Comparison of ENCODE assay signal across 8 cellular contexts in genomic region chr12:48925218-48925871, GRCh38. TPM values are rescaled to one million over a fixed set of nuclear protein-coding genes. Genes with fewer than 3 reads are reported as not detected.
A peak's percentile ranks its signal among the peaks of the same experiment; 100 is the strongest.
DNase-seq lines count a peak whose midpoint lies in the region; ATAC-seq, FAIRE-seq and TF ChIP-seq lines count a peak whose summit lies in the region.

FKBP11 (minus strand) TSS chr12:48925492; CDS start chr12:48925428, 64 bp downstream.

- TF ChIP-seq CTCF in endothelial cell of umbilical vein (IDR thresholded peaks at IDR 0.05; ENCODE audit: extremely low read depth in 1 of 2, insufficient read depth in 1 of 2, low read depth in 1 of 2, low read length in 2 of 2), result no peak

- peak; percentile 69 for ATAC-seq in GM21515 (IDR thresholded peaks at IDR 0.05; ENCODE audit: unreplicated experiment)

- POLR2A ChIA-PET in CD8-positive, alpha-beta memory T cell (lab: Charles Lee), result interaction anchor here (1.0 to 2.4 kb wide), 9 partner anchors 9 to 73 kb away, joined by 3 to 20 read pairs (median 8); partner anchors contain the start of genes ARF3, DDX23, RND1 and WNT1
- POLR2A ChIA-PET in endothelial cell of umbilical vein (lab: Charles Lee), result interaction anchor here (0.7 kb wide), 1 partner anchor 243 kb away, joined by 8 read pairs; no protein-coding TSS in a partner anchor

- peak; percentile 76 to 88 (median 86) for DNase-seq in CD8-positive, alpha-beta memory T cell
- peak; percentile 16 for DNase-seq in KG1 (lab: John Stamatoyannopoulos, UW)
- peak; percentile 69 to 76 for DNase-seq in activated CD8-positive, alpha-beta memory T cell treated with anti-CD3 and anti-CD28 coated beads for 4 hours (ENCODE audit: low read depth in 2 of 2)
- peak; percentile 62 for DNase-seq in endothelial cell of umbilical vein (ENCODE audit: low read depth, low spot score)
- DNase-seq in stimulated activated CD8-positive, alpha-beta memory T cell treated with anti-CD3 and anti-CD28 coated beads, Interleukin-7, amount 100 ng/mL, for 4 hours (ENCODE audit: low read depth in 2 of 2), result peak; percentile 74 to 81
- no peak for DNase-seq in GDM1 (lab: John Stamatoyannopoulos, UW)

- CTCF ChIA-PET in CD8-positive, alpha-beta memory T cell (lab: Charles Lee), result interaction anchor here (1.0 to 7.9 kb wide), 20 partner anchors 11 to 119 kb away, joined by 3 to 129 read pairs (median 6); partner anchors contain the start of genes ARF3, DDX23, WNT1 and WNT10B
- CTCF ChIA-PET in endothelial cell of umbilical vein (lab: Charles Lee), result interaction anchor here (0.7 to 3.1 kb wide), 17 partner anchors 11 to 74 kb away, joined by 3 to 39 read pairs (median 5); partner anchors contain the start of genes DDX23 and WNT1

- TF ChIP-seq POLR2A in endothelial cell of umbilical vein (IDR thresholded peaks at IDR 0.05; ENCODE audit: low read depth, low read length), result peak; percentile 64

- intact Hi-C loops in endothelial cell of umbilical vein (cut with micrococcal nuclease), result loop anchor here (2.0 to 5.0 kb wide), 2 partner anchors 31 to 52 kb away; partner anchors contain the start of genes ARF3 and WNT1

- no peaks in the 10 kb centered on the region for H3K9me3 Mint-ChIP-seq in CD8-positive, alpha-beta memory T cell

- peaks cover 57 to 70% (median 68%) of the 10 kb centered on the region in 3 donors for H3K4me1 Mint-ChIP-seq in CD8-positive, alpha-beta memory T cell

- TSS peak; percentile 56 for BruUV-seq in endothelial cell of umbilical vein (replicated peaks; lab: Mats Ljungman, UMichigan)

- no peaks in the 10 kb centered on the region for H4K20me1 ChIP-seq in endothelial cell of umbilical vein (replicated peaks; ENCODE audit: control insufficient read depth, extremely low read depth, insufficient read depth, low read length)

- dilution Hi-C loops in endothelial cell of umbilical vein (cut with MboI; ENCODE audit: extremely low pct_ligation_motif_present, low sequenced_read_pairs), result no loop called here

- H3K27ac ChIP-seq in CD8-positive, alpha-beta memory T cell (ENCODE audit: low read depth, low read length), result peak within 1 kb of the TSS; percentile 90
- peak within 1 kb of the TSS; percentile 56 for H3K27ac ChIP-seq in endothelial cell of umbilical vein (ENCODE audit: insufficient read depth, low read depth, low read length)

- H3K9ac ChIP-seq in endothelial cell of umbilical vein (replicated peaks; ENCODE audit: extremely low read depth, insufficient read depth, low read length) (peak within 1 kb of the TSS; percentile 94), mucosa of stomach (ENCODE audit: low read length) (peak within 1 kb of the TSS; percentile 90)

- peak within 1 kb of the TSS; percentile 91 to 100 (median 98) for H3K27ac Mint-ChIP-seq in CD8-positive, alpha-beta memory T cell

- peak within 1 kb of the TSS; percentile 96 for H3K4me3 ChIP-seq in CD8-positive, alpha-beta memory T cell (ENCODE audit: low read length)
- peak within 1 kb of the TSS; percentile 77 to 98 (median 86) for H3K4me3 ChIP-seq in endothelial cell of umbilical vein (replicated peaks in 1 of 3; ENCODE audit: insufficient read depth in 1 of 3, low read depth in 1 of 3, low read length in 3 of 3)
- peak within 1 kb of the TSS; percentile 89 for H3K4me3 ChIP-seq in mucosa of stomach (ENCODE audit: low read length)

- peak within 1 kb of the TSS; percentile 61 for H3K4me2 ChIP-seq in endothelial cell of umbilical vein (ENCODE audit: insufficient read depth, low read length)

- H3K9me3 ChIP-seq in CD8-positive, alpha-beta memory T cell (ENCODE audit: low read length), result no peaks in the 10 kb centered on the region
- H3K9me3 ChIP-seq in endothelial cell of umbilical vein (replicated peaks; ENCODE audit: control insufficient read depth, insufficient read depth, low read length) (no peaks in the 10 kb centered on the region), mucosa of stomach (ENCODE audit: control insufficient read depth, low read length) (no peaks in the 10 kb centered on the region)

- H3K4me1 ChIP-seq in CD8-positive, alpha-beta memory T cell (ENCODE audit: insufficient read depth, low read length), result peaks cover 12% of the 10 kb centered on the region
- H3K4me1 ChIP-seq in endothelial cell of umbilical vein (ENCODE audit: control insufficient read depth, extremely low read depth, insufficient read depth, low read length), result peaks cover 11% of the 10 kb centered on the region
- H3K4me1 ChIP-seq in mucosa of stomach (ENCODE audit: control insufficient read depth, insufficient read depth, low read length), result peaks cover 10% of the 10 kb centered on the region

- peaks cover 9% of the 10 kb centered on the region for H3K36me3 ChIP-seq in CD8-positive, alpha-beta memory T cell (ENCODE audit: insufficient read depth, low read length)
- H3K36me3 ChIP-seq in endothelial cell of umbilical vein (ENCODE audit: control insufficient read depth in 2 of 2, extremely low read depth in 1 of 2, insufficient read depth in 2 of 2, low read length in 2 of 2) (peaks cover 3 to 6% of the 10 kb centered on the region in 2 experiments), mucosa of stomach (ENCODE audit: control insufficient read depth, insufficient read depth, low read length) (no peaks in the 10 kb centered on the region)

- FAIRE-seq in endothelial cell of umbilical vein (lab: Jason Lieb, UNC), result peak; percentile 87

- H3K4me3 Mint-ChIP-seq in CD8-positive, alpha-beta memory T cell, result peak within 1 kb of the TSS; percentile 88 to 98 (median 96)

- H3K36me3 Mint-ChIP-seq in CD8-positive, alpha-beta memory T cell, result peaks cover 14 to 59% (median 25%) of the 10 kb centered on the region in 3 donors

- H3K27me3 Mint-ChIP-seq in CD8-positive, alpha-beta memory T cell, result no peaks in the 10 kb centered on the region

- H3K9me1 ChIP-seq in endothelial cell of umbilical vein (replicated peaks; ENCODE audit: control insufficient read depth, extremely low read depth, insufficient read depth, low read length), result no peaks in the 10 kb centered on the region

- H3K79me2 ChIP-seq in endothelial cell of umbilical vein (ENCODE audit: control insufficient read depth, insufficient read depth, low read length), result no peaks in the 10 kb centered on the region

- no peaks in the 10 kb centered on the region for H3K27me3 ChIP-seq in CD8-positive, alpha-beta memory T cell (ENCODE audit: insufficient read depth, low read length, poor library complexity, severe bottlenecking)
- H3K27me3 ChIP-seq in endothelial cell of umbilical vein (ENCODE audit: control insufficient read depth in 2 of 2, insufficient read depth in 2 of 2, low read length in 2 of 2) (no peaks in the 10 kb centered on the region), mucosa of stomach (ENCODE audit: control insufficient read depth, insufficient read depth, low read length) (no peaks in the 10 kb centered on the region)

- peak within 1 kb of the TSS; percentile 83 for H2AFZ ChIP-seq in endothelial cell of umbilical vein (ENCODE audit: low read depth, low read length)

TF ChIP-seq in endothelial cell of umbilical vein, 7 proteins besides CTCF, POLR2A, EP300 and RAD21:
- TF ChIP-seq MYC (IDR thresholded peaks at IDR 0.05; ENCODE audit: low read depth, low read length), result no peak
- TF ChIP-seq POLR2AphosphoS5 (IDR thresholded peaks at IDR 0.05; ENCODE audit: insufficient read depth, low read depth, low read length), result peak; percentile 77
TF ChIP-seq in endothelial cell of umbilical vein: peak in this region for 1.

RNA-seq across cellular contexts. Expression of gene FKBP11, which starts in this region (rescaled TPM):
- 100 to 1,000 TPM in 1 of 2 experiments, 10 to 100 TPM in 1; 98.3 to 103 TPM for total RNA-seq in CD8-positive, alpha-beta memory T cell
- polyA plus RNA-seq in CD8-positive, alpha-beta memory T cell, result 238 TPM
- total RNA-seq in endothelial cell of umbilical vein, result 78.9 and 81.2 TPM in 2 replicates
- 74.2 and 81.7 TPM in 2 replicates for polyA plus RNA-seq in endothelial cell of umbilical vein
- polyA plus RNA-seq in endothelial cell of umbilical vein (2011; cell fraction: cytosol; rRNA removed), result 64.0 and 69.3 TPM in 2 replicates
- 111 and 117 TPM in 2 replicates for polyA plus RNA-seq in endothelial cell of umbilical vein (2011; cell fraction: nucleus; rRNA removed)
- polyA plus RNA-seq in endothelial cell of umbilical vein (2012), result 97.3 and 112 TPM in 2 replicates
- polyA minus RNA-seq in endothelial cell of umbilical vein, result 67.9 and 75.2 TPM in 2 replicates
- 48.5 TPM for polyA minus RNA-seq in endothelial cell of umbilical vein (2011; cell fraction: cytosol; rRNA and poly(A)+ RNA removed)
- polyA minus RNA-seq in endothelial cell of umbilical vein (2011; cell fraction: nucleus; rRNA and poly(A)+ RNA removed), result 32.5 and 33.9 TPM in 2 replicates
